In the genomic region with DNA sequence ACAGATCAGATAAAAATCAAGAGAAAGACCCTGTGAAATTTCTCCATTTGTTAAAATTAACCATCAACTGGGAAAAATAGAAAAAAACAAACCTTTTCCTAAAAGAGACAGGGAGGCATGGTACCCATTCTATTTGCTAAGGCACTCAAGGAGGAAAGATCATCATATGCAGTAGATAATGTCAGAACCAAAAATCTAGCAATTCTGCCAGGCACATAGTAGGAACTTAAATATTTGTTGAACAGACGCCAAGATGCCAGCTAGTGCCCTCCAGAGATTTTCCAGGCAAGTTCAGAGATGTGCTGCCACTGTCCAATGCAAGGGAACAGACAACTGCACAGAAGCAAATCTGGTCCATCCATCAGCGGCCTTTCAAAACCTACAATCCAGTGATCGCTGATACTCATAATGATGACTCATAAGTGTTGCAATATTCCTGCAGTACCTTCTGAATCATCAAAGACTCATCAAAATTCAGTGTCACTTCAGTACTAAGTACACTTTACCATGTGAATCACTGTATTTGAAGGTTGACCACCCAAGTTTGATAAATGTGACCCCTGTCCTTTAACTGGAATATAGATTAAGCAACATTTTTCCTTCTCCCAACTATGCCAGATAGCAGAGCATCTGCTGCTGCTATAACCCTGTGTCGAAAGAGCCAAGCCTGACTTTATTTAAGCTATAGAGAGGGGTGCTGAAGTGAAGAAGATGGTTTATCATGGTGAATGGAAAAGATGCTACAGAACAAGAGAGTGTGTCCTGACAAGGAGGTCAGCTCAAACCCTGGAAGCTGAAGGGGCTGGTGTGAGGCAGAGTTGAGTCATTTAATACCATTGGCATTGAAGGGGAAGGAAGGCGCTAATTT, we compare ENCODE assay signal across 1 cellular context.
A peak's percentile ranks its signal among the peaks of the same experiment; 100 is the strongest.
TF ChIP-seq lines count a peak whose summit lies in the region.

No MANE protein-coding gene starts in this region.

TF ChIP-seq in K562, 482 proteins besides CTCF, POLR2A, EP300 and RAD21 (continued from another document):
- TF ChIP-seq, protein P1, sequence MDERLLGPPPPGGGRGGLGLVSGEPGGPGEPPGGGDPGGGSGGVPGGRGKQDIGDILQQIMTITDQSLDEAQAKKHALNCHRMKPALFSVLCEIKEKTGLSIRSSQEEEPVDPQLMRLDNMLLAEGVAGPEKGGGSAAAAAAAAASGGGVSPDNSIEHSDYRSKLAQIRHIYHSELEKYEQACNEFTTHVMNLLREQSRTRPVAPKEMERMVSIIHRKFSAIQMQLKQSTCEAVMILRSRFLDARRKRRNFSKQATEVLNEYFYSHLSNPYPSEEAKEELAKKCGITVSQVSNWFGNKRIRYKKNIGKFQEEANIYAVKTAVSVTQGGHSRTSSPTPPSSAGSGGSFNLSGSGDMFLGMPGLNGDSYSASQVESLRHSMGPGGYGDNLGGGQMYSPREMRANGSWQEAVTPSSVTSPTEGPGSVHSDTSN (CRISPR knock-in tag; IDR thresholded peaks at IDR 0.05; ENCODE audit: low read depth), result no peak
- TF ChIP-seq, protein P1 (tag; conservative IDR thresholded peaks at IDR 0.05; ENCODE audit: low read depth), result peak; percentile 58
- TF ChIP-seq NCOR1 (IDR thresholded peaks at IDR 0.05) (peak; percentile 16; the same call in 1 of the 2 replicates), SPI1 (IDR thresholded peaks at IDR 0.05; ENCODE audit: borderline replicate concordance, low read depth, low read length) (no peak), ZNF583 (CRISPR knock-in tag; IDR thresholded peaks at IDR 0.05) (no peak), MTA3 (IDR thresholded peaks at IDR 0.05; ENCODE audit: borderline replicate concordance) (0 out of 2 replicates have a peak, but pooled peaks have one; percentile 53), L3MBTL2 (IDR thresholded peaks at IDR 0.05) (peak; percentile 67), TEAD4 (IDR thresholded peaks at IDR 0.05; ENCODE audit: low read length) (peak; percentile 31; the same call in 1 of the 2 replicates), TEAD4 (CRISPR knock-in tag; IDR thresholded peaks at IDR 0.05; ENCODE audit: borderline replicate concordance) (no peak), FOS (IDR thresholded peaks at IDR 0.05; ENCODE audit: extremely low read depth, insufficient read length) (peak; percentile 75), MAFK (IDR thresholded peaks at IDR 0.05; ENCODE audit: low read length) (peak; percentile 52; the same call in 1 of the 2 replicates), CBX3 (IDR thresholded peaks at IDR 0.05; ENCODE audit: borderline replicate concordance in 1 of 2, low read length in 2 of 2) (0 out of 3 replicates have a peak, but pooled peaks of 1 of the 2 experiments have one; percentile 16), JUN (IDR thresholded peaks at IDR 0.05; ENCODE audit: borderline replicate concordance, low read depth, low read length) (peak; percentile 99), JUN (CRISPR knock-in tag; IDR thresholded peaks at IDR 0.05; ENCODE audit: borderline replicate concordance) (no peak), MAFG (tag; conservative IDR thresholded peaks at IDR 0.05) (peak; percentile 81), ZKSCAN1 (IDR thresholded peaks at IDR 0.05; ENCODE audit: low read depth, low read length) (peak; percentile 78; the same call in 1 of the 2 replicates), HDAC2 (IDR thresholded peaks at IDR 0.05) (peak; percentile 65; the same call in 1 of the 2 replicates), TAF7 (tag; IDR thresholded peaks at IDR 0.05) (no peak), ZNF75A (CRISPR knock-in tag; IDR thresholded peaks at IDR 0.05) (no peak), POLR3G (IDR thresholded peaks at IDR 0.05; ENCODE audit: extremely low read depth, insufficient read length, insufficient replicate concordance) (no peak), RBM14 (IDR thresholded peaks at IDR 0.05; ENCODE audit: borderline replicate concordance, insufficient read depth, low read depth, low read length) (no peak), SOX6 (IDR thresholded peaks at IDR 0.05) (peak; percentile 52), ATF7 (IDR thresholded peaks at IDR 0.05) (peak; percentile 54; the same call in 1 of the 2 replicates), ZNF589 (CRISPR knock-in tag; IDR thresholded peaks at IDR 0.05; ENCODE audit: low read depth) (no peak), SMARCC2 (IDR thresholded peaks at IDR 0.05; ENCODE audit: low read depth) (peak; percentile 92), BACH1 (tag; IDR thresholded peaks at IDR 0.05) (peak; percentile 75; the same call in 1 of the 2 replicates), CSDE1 (IDR thresholded peaks at IDR 0.05) (no peak), GABPB2 (CRISPR knock-in tag; conservative IDR thresholded peaks at IDR 0.05) (no peak), MAFF (IDR thresholded peaks at IDR 0.05; ENCODE audit: low read length) (peak; percentile 32; the same call in 1 of the 2 replicates), CBFA2T3 (IDR thresholded peaks at IDR 0.05) (peak; percentile 68), TCF3 (CRISPR knock-in tag; IDR thresholded peaks at IDR 0.05) (peak; percentile 36; the same call in 1 of the 2 replicates), JUND (IDR thresholded peaks at IDR 0.05; ENCODE audit: borderline replicate concordance, low read depth, low read length) (peak; percentile 99), JUND (tag; IDR thresholded peaks at IDR 0.05; ENCODE audit: borderline replicate concordance, low read depth, low read length) (peak; percentile 99), LCOR (CRISPR knock-in tag; IDR thresholded peaks at IDR 0.05) (0 out of 2 replicates have a peak, but pooled peaks have one; percentile 16), ZFP1 (CRISPR knock-in tag; IDR thresholded peaks at IDR 0.05) (no peak), CTBP1 (IDR thresholded peaks at IDR 0.05; ENCODE audit: borderline replicate concordance) (peak; percentile 82), ARID1B (IDR thresholded peaks at IDR 0.05) (peak; percentile 90), MCM3 (IDR thresholded peaks at IDR 0.05) (no peak), TRIM24 (IDR thresholded peaks at IDR 0.05) (peak; percentile 94 to 96), DACH1 (IDR thresholded peaks at IDR 0.05; ENCODE audit: partially characterized antibody) (peak; percentile 86), FOSL1 (tag; conservative IDR thresholded peaks at IDR 0.05) (peak; percentile 100), MECOM (CRISPR knock-in tag; IDR thresholded peaks at IDR 0.05) (no peak), STAT5A (IDR thresholded peaks at IDR 0.05; ENCODE audit: borderline replicate concordance, low read length) (peak; percentile 26; the same call in 1 of the 2 replicates)
- TF ChIP-seq, protein P2, sequence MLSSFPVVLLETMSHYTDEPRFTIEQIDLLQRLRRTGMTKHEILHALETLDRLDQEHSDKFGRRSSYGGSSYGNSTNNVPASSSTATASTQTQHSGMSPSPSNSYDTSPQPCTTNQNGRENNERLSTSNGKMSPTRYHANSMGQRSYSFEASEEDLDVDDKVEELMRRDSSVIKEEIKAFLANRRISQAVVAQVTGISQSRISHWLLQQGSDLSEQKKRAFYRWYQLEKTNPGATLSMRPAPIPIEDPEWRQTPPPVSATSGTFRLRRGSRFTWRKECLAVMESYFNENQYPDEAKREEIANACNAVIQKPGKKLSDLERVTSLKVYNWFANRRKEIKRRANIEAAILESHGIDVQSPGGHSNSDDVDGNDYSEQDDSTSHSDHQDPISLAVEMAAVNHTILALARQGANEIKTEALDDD (IDR thresholded peaks at IDR 0.05), result 0 out of 2 replicates have a peak, but pooled peaks have one; percentile 24
- TF ChIP-seq, protein P3, sequence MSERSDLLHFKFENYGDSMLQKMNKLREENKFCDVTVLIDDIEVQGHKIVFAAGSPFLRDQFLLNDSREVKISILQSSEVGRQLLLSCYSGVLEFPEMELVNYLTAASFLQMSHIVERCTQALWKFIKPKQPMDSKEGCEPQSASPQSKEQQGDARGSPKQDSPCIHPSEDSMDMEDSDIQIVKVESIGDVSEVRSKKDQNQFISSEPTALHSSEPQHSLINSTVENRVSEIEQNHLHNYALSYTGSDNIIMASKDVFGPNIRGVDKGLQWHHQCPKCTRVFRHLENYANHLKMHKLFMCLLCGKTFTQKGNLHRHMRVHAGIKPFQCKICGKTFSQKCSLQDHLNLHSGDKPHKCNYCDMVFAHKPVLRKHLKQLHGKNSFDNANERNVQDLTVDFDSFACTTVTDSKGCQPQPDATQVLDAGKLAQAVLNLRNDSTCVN (CRISPR knock-in tag; IDR thresholded peaks at IDR 0.05), result no peak
- TF ChIP-seq, protein P4, sequence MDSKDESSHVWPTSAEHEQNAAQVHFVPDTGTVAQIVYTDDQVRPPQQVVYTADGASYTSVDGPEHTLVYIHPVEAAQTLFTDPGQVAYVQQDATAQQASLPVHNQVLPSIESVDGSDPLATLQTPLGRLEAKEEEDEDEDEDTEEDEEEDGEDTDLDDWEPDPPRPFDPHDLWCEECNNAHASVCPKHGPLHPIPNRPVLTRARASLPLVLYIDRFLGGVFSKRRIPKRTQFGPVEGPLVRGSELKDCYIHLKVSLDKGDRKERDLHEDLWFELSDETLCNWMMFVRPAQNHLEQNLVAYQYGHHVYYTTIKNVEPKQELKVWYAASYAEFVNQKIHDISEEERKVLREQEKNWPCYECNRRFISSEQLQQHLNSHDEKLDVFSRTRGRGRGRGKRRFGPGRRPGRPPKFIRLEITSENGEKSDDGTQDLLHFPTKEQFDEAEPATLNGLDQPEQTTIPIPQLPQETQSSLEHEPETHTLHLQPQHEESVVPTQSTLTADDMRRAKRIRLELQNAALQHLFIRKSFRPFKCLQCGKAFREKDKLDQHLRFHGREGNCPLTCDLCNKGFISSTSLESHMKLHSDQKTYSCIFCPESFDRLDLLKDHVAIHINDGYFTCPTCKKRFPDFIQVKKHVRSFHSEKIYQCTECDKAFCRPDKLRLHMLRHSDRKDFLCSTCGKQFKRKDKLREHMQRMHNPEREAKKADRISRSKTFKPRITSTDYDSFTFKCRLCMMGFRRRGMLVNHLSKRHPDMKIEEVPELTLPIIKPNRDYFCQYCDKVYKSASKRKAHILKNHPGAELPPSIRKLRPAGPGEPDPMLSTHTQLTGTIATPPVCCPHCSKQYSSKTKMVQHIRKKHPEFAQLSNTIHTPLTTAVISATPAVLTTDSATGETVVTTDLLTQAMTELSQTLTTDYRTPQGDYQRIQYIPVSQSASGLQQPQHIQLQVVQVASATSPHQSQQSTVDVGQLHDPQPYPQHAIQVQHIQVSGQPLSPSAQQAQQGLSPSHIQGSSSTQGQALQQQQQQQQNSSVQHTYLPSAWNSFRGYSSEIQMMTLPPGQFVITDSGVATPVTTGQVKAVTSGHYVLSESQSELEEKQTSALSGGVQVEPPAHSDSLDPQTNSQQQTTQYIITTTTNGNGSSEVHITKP (IDR thresholded peaks at IDR 0.05; ENCODE audit: partially characterized antibody), result peak; percentile 8
- TF ChIP-seq, protein P5, sequence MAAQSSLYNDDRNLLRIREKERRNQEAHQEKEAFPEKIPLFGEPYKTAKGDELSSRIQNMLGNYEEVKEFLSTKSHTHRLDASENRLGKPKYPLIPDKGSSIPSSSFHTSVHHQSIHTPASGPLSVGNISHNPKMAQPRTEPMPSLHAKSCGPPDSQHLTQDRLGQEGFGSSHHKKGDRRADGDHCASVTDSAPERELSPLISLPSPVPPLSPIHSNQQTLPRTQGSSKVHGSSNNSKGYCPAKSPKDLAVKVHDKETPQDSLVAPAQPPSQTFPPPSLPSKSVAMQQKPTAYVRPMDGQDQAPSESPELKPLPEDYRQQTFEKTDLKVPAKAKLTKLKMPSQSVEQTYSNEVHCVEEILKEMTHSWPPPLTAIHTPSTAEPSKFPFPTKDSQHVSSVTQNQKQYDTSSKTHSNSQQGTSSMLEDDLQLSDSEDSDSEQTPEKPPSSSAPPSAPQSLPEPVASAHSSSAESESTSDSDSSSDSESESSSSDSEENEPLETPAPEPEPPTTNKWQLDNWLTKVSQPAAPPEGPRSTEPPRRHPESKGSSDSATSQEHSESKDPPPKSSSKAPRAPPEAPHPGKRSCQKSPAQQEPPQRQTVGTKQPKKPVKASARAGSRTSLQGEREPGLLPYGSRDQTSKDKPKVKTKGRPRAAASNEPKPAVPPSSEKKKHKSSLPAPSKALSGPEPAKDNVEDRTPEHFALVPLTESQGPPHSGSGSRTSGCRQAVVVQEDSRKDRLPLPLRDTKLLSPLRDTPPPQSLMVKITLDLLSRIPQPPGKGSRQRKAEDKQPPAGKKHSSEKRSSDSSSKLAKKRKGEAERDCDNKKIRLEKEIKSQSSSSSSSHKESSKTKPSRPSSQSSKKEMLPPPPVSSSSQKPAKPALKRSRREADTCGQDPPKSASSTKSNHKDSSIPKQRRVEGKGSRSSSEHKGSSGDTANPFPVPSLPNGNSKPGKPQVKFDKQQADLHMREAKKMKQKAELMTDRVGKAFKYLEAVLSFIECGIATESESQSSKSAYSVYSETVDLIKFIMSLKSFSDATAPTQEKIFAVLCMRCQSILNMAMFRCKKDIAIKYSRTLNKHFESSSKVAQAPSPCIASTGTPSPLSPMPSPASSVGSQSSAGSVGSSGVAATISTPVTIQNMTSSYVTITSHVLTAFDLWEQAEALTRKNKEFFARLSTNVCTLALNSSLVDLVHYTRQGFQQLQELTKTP (IDR thresholded peaks at IDR 0.05; ENCODE audit: low read depth in 1 of 2, partially characterized antibody in 2 of 2), result peak in 1 of 2 experiments; percentile 33
- TF ChIP-seq, protein P6, sequence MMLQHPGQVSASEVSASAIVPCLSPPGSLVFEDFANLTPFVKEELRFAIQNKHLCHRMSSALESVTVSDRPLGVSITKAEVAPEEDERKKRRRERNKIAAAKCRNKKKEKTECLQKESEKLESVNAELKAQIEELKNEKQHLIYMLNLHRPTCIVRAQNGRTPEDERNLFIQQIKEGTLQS (IDR thresholded peaks at IDR 0.05), result peak; percentile 99
- TF ChIP-seq, protein P6 (CRISPR knock-in tag; conservative IDR thresholded peaks at IDR 0.05), result no peak; the same call in 1 of the 2 replicates
- TF ChIP-seq, protein P7, sequence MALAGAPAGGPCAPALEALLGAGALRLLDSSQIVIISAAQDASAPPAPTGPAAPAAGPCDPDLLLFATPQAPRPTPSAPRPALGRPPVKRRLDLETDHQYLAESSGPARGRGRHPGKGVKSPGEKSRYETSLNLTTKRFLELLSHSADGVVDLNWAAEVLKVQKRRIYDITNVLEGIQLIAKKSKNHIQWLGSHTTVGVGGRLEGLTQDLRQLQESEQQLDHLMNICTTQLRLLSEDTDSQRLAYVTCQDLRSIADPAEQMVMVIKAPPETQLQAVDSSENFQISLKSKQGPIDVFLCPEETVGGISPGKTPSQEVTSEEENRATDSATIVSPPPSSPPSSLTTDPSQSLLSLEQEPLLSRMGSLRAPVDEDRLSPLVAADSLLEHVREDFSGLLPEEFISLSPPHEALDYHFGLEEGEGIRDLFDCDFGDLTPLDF (CRISPR knock-in tag; IDR thresholded peaks at IDR 0.05), result no peak
